Comparison of ENCODE assay signal across 7 cellular contexts in the genomic region with DNA sequence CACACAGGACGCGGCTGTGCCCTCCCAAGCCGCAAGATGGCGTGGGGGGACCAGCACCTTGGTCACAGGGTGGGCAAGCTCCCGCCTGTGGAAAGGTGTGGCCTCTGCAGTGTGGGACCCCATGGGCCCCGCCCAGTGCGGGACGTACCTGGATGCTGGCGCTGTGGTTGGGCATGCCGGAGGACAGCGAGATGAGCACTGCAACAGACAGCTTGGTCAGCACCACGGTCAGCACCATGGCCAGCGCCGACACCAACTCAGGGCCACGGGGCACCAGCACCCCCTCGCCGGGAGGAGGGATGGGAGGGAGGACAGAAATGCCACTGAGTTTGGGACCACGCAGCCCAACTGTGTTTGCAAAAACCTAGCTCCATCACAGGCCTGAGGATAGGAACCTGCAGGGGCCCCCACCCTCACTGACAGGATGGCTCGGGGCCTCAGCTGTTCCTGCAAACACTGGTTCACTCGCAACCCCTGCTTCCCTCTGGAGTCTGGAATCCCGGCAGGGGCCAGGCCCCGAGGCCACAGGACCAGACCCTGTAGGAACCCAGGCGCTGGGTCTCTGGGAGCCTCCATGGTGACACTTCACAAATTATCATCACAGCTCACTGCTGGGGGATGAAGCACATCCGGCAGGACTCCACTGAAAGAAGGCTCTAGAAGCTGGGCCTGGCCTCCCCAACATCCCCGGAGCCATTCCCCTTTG. TPM values are rescaled to one million over a fixed set of nuclear protein-coding genes. Genes with fewer than 3 reads are reported as not detected.
A peak's percentile ranks its signal among the peaks of the same experiment; 100 is the strongest.
DNase-seq lines count a peak whose midpoint lies in the region; ATAC-seq and TF ChIP-seq lines count a peak whose summit lies in the region.
"Had no signal": no experiment of that assay in that cellular context is flagged by ENCODE, and none has a peak within 500 bp of the region (broad histone marks: within the 10 kb centered on the region; RNA-seq: fewer than 3 reads in every experiment).

No MANE protein-coding gene starts in this region.

- H3K27ac Mint-ChIP-seq in GM23338 (no peak overlapping the region), WTC11 (no peak overlapping the region)
- H3K27ac Mint-ChIP-seq: CD4-positive, CD25-positive, alpha-beta regulatory T cell had no signal

- H3K9me3 Mint-ChIP-seq in GM23338 (no peaks in the 10 kb centered on the region), WTC11 (no peaks in the 10 kb centered on the region)
- H3K9me3 Mint-ChIP-seq: CD4-positive, CD25-positive, alpha-beta regulatory T cell had no signal

- peaks cover 8% of the 10 kb centered on the region for H3K27me3 Mint-ChIP-seq in GM23338 (ENCODE audit: insufficient read depth, low read depth, poor library complexity)
- no peaks in the 10 kb centered on the region for H3K27me3 Mint-ChIP-seq in WTC11 (ENCODE audit: low read depth)
- H3K27me3 Mint-ChIP-seq: CD4-positive, CD25-positive, alpha-beta regulatory T cell had no signal

- no peaks in the 10 kb centered on the region for H3K9me2 ChIP-seq in GM23338 (ENCODE audit: insufficient read depth)

- DNase-seq in GM23338 (ENCODE audit: low spot score) (peak; percentile 76), WTC11 (ENCODE audit: low spot score) (peak; percentile 69), left lobe of liver (ENCODE audit: low spot score) (no peak), HEK293T (ENCODE audit: extremely low spot score) (no peak), SW480 (ENCODE audit: low spot score) (no peak)
- DNase-seq: CD4-positive, CD25-positive, alpha-beta regulatory T cell had no signal

- H3K36me3 Mint-ChIP-seq in GM23338 (ENCODE audit: low read depth) (peaks cover 79% of the 10 kb centered on the region), WTC11 (peaks cover 45% of the 10 kb centered on the region)

- H3K27me3 ChIP-seq in GM23338 (ENCODE audit: insufficient read depth) = no peaks in the 10 kb centered on the region

- CTCF ChIA-PET in WTC11 (lab: Charles Lee) (interaction anchor here (1.0 to 1.1 kb wide), 3 partner anchors 8 to 75 kb away, joined by 3 to 7 read pairs (median 4); no protein-coding TSS in a partner anchor), HEK293T (lab: Yijun Ruan, JAX) (no interaction called here)

- no peak overlapping the region for H3K27ac ChIP-seq in GM23338 (ENCODE audit: low read depth)

- H3K4me3 ChIP-seq in GM23338 = no peak overlapping the region

- peaks cover 4% of the 10 kb centered on the region; the same call in 1 of the 2 replicates for H3F3A ChIP-seq in GM23338 (replicated peaks; ENCODE audit: low read depth)

- no peak overlapping the region for H2AFZ ChIP-seq in GM23338

- POLR2A ChIA-PET in WTC11 (lab: Charles Lee) (no interaction called here), HEK293T (lab: Yijun Ruan, JAX) (no interaction called here)

- H3K36me3 ChIP-seq in GM23338 (ENCODE audit: insufficient read depth) = peaks cover 37% of the 10 kb centered on the region

- H3K4me1 ChIP-seq in GM23338 (ENCODE audit: insufficient read depth) = no peaks in the 10 kb centered on the region

- H3K79me2 ChIP-seq in GM23338 (replicated peaks; ENCODE audit: insufficient read depth) = no peaks in the 10 kb centered on the region; the same call in 1 of the 2 replicates

- peak; percentile 12 to 44; a peak in 2 of 4 replicates for TF ChIP-seq CTCF in GM23338 (conservative IDR thresholded peaks at IDR 0.05; ENCODE audit: low read depth in 2 of 2)
- no peak for TF ChIP-seq CTCF in WTC11 (IDR thresholded peaks at IDR 0.05)

- ATAC-seq in GM23338 (peak; percentile 79), WTC11 (peak; percentile 69), left lobe of liver (peak; percentile 39), GM21515 (IDR thresholded peaks at IDR 0.05; ENCODE audit: unreplicated experiment) (no peak)

- peaks cover 22% of the 10 kb centered on the region for H4K20me1 ChIP-seq in GM23338 (replicated peaks; ENCODE audit: insufficient read depth)

- no peak overlapping the region for H3K4me3 Mint-ChIP-seq in GM23338
- no peak overlapping the region for H3K4me3 Mint-ChIP-seq in WTC11
- H3K4me3 Mint-ChIP-seq: CD4-positive, CD25-positive, alpha-beta regulatory T cell had no signal

- H3K4me1 Mint-ChIP-seq in GM23338 (no peaks in the 10 kb centered on the region), WTC11 (no peaks in the 10 kb centered on the region)
- H3K4me1 Mint-ChIP-seq: CD4-positive, CD25-positive, alpha-beta regulatory T cell had no signal

- H3K4me2 ChIP-seq in GM23338 = no peak overlapping the region

TF ChIP-seq in GM23338, 12 proteins besides CTCF, POLR2A, EP300 and RAD21 (continues in another document):
- TF ChIP-seq NANOG (IDR thresholded peaks at IDR 0.05; ENCODE audit: borderline replicate concordance) = no peak

TF ChIP-seq in WTC11, 78 proteins besides CTCF, POLR2A, EP300 and RAD21 (continues in another document):
- TF ChIP-seq ELF4 (CRISPR knock-in tag; IDR thresholded peaks at IDR 0.05; ENCODE audit: low read depth) = no peak
- 0 out of 2 replicates have a peak, but pooled peaks have one; percentile 32 for TF ChIP-seq CREB1 (CRISPR knock-in tag; IDR thresholded peaks at IDR 0.05)
- TF ChIP-seq MXD4 (CRISPR knock-in tag; IDR thresholded peaks at IDR 0.05; ENCODE audit: borderline replicate concordance) = no peak
- TF ChIP-seq FOXP1 (CRISPR knock-in tag; IDR thresholded peaks at IDR 0.05; ENCODE audit: borderline replicate concordance) = peak; percentile 91
- TF ChIP-seq, protein P1, sequence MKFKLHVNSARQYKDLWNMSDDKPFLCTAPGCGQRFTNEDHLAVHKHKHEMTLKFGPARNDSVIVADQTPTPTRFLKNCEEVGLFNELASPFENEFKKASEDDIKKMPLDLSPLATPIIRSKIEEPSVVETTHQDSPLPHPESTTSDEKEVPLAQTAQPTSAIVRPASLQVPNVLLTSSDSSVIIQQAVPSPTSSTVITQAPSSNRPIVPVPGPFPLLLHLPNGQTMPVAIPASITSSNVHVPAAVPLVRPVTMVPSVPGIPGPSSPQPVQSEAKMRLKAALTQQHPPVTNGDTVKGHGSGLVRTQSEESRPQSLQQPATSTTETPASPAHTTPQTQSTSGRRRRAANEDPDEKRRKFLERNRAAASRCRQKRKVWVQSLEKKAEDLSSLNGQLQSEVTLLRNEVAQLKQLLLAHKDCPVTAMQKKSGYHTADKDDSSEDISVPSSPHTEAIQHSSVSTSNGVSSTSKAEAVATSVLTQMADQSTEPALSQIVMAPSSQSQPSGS (CRISPR knock-in tag; IDR thresholded peaks at IDR 0.05; ENCODE audit: borderline replicate concordance, low read depth) = no peak
- TF ChIP-seq, protein P2, sequence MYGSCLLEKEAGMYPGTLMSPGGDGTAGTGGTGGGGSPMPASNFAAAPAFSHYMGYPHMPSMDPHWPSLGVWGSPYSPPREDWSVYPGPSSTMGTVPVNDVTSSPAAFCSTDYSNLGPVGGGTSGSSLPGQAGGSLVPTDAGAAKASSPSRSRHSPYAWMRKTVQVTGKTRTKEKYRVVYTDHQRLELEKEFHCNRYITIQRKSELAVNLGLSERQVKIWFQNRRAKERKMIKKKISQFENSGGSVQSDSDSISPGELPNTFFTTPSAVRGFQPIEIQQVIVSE (CRISPR knock-in tag; IDR thresholded peaks at IDR 0.05; ENCODE audit: borderline replicate concordance) = no peak

TF ChIP-seq in HEK293T, 16 proteins besides CTCF, POLR2A, EP300 and RAD21:
- no peak for TF ChIP-seq SUZ12 (IDR thresholded peaks at IDR 0.05)
- TF ChIP-seq FOXM1 (IDR thresholded peaks at IDR 0.05; ENCODE audit: borderline replicate concordance) = no peak
- TF ChIP-seq, protein P3, sequence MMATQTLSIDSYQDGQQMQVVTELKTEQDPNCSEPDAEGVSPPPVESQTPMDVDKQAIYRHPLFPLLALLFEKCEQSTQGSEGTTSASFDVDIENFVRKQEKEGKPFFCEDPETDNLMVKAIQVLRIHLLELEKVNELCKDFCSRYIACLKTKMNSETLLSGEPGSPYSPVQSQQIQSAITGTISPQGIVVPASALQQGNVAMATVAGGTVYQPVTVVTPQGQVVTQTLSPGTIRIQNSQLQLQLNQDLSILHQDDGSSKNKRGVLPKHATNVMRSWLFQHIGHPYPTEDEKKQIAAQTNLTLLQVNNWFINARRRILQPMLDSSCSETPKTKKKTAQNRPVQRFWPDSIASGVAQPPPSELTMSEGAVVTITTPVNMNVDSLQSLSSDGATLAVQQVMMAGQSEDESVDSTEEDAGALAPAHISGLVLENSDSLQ (IDR thresholded peaks at IDR 0.05) = no peak
- TF ChIP-seq ZNF384 (IDR thresholded peaks at IDR 0.05) = no peak
- TF ChIP-seq ELF4 (IDR thresholded peaks at IDR 0.05) = no peak
- TF ChIP-seq BHLHE40 (IDR thresholded peaks at IDR 0.05; ENCODE audit: borderline replicate concordance) = no peak
- TF ChIP-seq L3MBTL2 (conservative IDR thresholded peaks at IDR 0.05) = no peak
- no peak for TF ChIP-seq ARNT (IDR thresholded peaks at IDR 0.05)
- no peak for TF ChIP-seq FOXK2 (IDR thresholded peaks at IDR 0.05)
- no peak for TF ChIP-seq NFRKB (IDR thresholded peaks at IDR 0.05)

RNA-seq across cellular contexts. Expression of a gene that starts 27.1 kb away (rescaled TPM):
- 2.2 and 2.6 TPM in 2 replicates for total RNA-seq in GM23338 (2014; rRNA removed; shearing (Covaris generic))
- polyA plus RNA-seq in GM23338 (2016; fragmentation: Nextera tagmentation; extraction: Ambion mirVana) = 0.57 and 0.82 TPM in 2 replicates
- total RNA-seq in WTC11 (2021) = 0.73 to 1.9 TPM (median 1.8 TPM) in 3 replicates
- 5.2 TPM for total RNA-seq in left lobe of liver

RNA-seq across cellular contexts. Expression of a gene that starts 27.5 kb away (rescaled TPM):
- 205 and 236 TPM in 2 replicates for total RNA-seq in GM23338 (2014; rRNA removed; shearing (Covaris generic))
- polyA plus RNA-seq in GM23338 (2016; fragmentation: Nextera tagmentation; extraction: Ambion mirVana) = 101 and 117 TPM in 2 replicates
- total RNA-seq in WTC11 (2021) (160 to 190 TPM (median 163 TPM) in 3 replicates), left lobe of liver (63.4 TPM)

RNA-seq across cellular contexts. Expression of a gene that starts 27.7 kb away (rescaled TPM):
- total RNA-seq in GM23338 (2014; rRNA removed; shearing (Covaris generic)) = 5.9 and 9.4 TPM in 2 replicates
- 2.9 TPM in 2 replicates for polyA plus RNA-seq in GM23338 (2016; fragmentation: Nextera tagmentation; extraction: Ambion mirVana)
- total RNA-seq in WTC11 (2021) = 8.1 to 9.8 TPM (median 9.6 TPM) in 3 replicates
- total RNA-seq in left lobe of liver = 11.2 TPM

RNA-seq across cellular contexts. Expression of a gene that starts 39.9 kb away (rescaled TPM):
- 23.4 and 40.6 TPM in 2 replicates for total RNA-seq in GM23338 (2014; rRNA removed; shearing (Covaris generic))
- 25.5 and 31.0 TPM in 2 replicates for polyA plus RNA-seq in GM23338 (2016; fragmentation: Nextera tagmentation; extraction: Ambion mirVana)
- total RNA-seq in WTC11 (2021) (99.2 to 111 TPM (median 103 TPM) in 3 replicates), left lobe of liver (17.2 TPM)

Comparison
In these comparisons a context has a peak if more than half of its experiments do, and no peak if none do; other contexts are left out.
1. DNase-seq: peak in GM23338 (single experiment) and WTC11 (single experiment); none in left lobe of liver (single experiment), HEK293T (single experiment) and SW480 (single experiment).